In the genomic region with DNA sequence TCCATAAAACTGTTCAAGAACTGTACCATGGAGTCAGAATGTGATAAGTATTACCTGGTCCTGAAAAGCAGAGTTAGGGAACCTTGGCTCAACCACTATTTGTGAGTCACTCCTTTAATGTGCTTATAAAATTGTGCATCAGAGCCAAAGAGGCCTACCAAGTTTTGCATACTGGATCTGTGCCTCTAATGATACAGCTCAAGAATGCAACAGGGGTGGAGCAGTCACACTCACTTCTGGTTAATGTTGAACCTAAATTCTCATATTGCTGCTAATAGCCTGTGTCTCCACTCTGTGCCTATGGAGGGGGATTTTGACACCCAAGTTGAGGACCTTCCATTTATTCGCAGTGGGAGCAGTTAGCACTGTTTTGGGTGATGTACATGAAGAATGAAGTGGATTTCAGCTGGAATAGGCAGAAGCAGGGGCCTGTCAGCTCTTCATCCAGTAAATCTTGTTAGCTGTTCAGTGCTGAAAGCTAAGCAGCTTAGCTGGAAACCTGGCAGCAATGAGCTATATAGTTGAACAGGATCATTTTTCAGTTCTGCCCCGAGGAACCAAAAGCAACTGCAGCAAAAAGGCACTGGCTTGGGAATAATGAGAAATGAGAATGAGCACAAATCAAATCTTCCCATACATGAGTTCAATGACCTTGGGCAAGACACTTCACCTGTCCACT, we compare ENCODE assay signal across 15 cellular contexts. TPM values are rescaled to one million over a fixed set of nuclear protein-coding genes. Genes with fewer than 3 reads are reported as not detected.
DNase-seq lines count a peak whose midpoint lies in the region; ATAC-seq and TF ChIP-seq lines count a peak whose summit lies in the region.
"Had no signal": no experiment of that assay in that cellular context is flagged by ENCODE, and none has a peak within 500 bp of the region (broad histone marks: within the 10 kb centered on the region; RNA-seq: fewer than 3 reads in every experiment).

No MANE protein-coding gene starts in this region.

- H3K27me3 ChIP-seq in MG63 = no peaks in the 10 kb centered on the region
- no peaks in the 10 kb centered on the region for H3K27me3 ChIP-seq in left lung
- H3K27me3 ChIP-seq: uterus had no signal

- H3K9me3 ChIP-seq in MG63 (peaks cover 8% of the 10 kb centered on the region), left lung (peaks cover 0 to 3% of the 10 kb centered on the region in 2 donors)
- H3K9me3 ChIP-seq: uterus had no signal

- DNase-seq in AG08396 (ENCODE audit: low spot score) = peak; percentile 46
- peak; percentile 71 for DNase-seq in MG63
- peak; percentile 36 for DNase-seq in epithelial cell of esophagus (ENCODE audit: low read depth)
- DNase-seq in left lung = no peak
- no peak for DNase-seq in activated CD4-positive, alpha-beta memory T cell treated with anti-CD3 and anti-CD28 coated beads for 36 hours
- DNase-seq in islet precursor cell = no peak
- no peak for DNase-seq in T-cell
- DNase-seq: DMS79 treated with DMSO at 0.1 percent for 48 hours, hippocampal formation, NCI-H1092, nucleus accumbens, uterus had no signal

- ATAC-seq in left lung (peak; percentile 46), GM21447 (IDR thresholded peaks at IDR 0.05; ENCODE audit: unreplicated experiment) (no peak), T-cell (replicated peaks in 1 of 4) (no peak)

- H3K4me1 ChIP-seq in left lung = no peaks in the 10 kb centered on the region
- H3K4me1 ChIP-seq: uterus had no signal

- no peaks in the 10 kb centered on the region for H3K36me3 Mint-ChIP-seq in activated CD4-positive, alpha-beta memory T cell treated with anti-CD3 and anti-CD28 coated beads for 36 hours
- H3K36me3 Mint-ChIP-seq in T-cell = no peaks in the 10 kb centered on the region
- H3K36me3 Mint-ChIP-seq: memory B cell had no signal

- H3K4me3 ChIP-seq in MG63 = no peak overlapping the region
- H3K4me3 ChIP-seq in epithelial cell of esophagus (ENCODE audit: low read length) = no peak overlapping the region
- no peak overlapping the region for H3K4me3 ChIP-seq in left lung
- H3K4me3 ChIP-seq: uterus had no signal

- no peaks in the 10 kb centered on the region for H3K36me3 ChIP-seq in MG63
- H3K36me3 ChIP-seq in left lung = no peaks in the 10 kb centered on the region
- H3K36me3 ChIP-seq: uterus had no signal

- no peaks in the 10 kb centered on the region for H3K4me1 Mint-ChIP-seq in activated CD4-positive, alpha-beta memory T cell treated with anti-CD3 and anti-CD28 coated beads for 36 hours (ENCODE audit: low read depth)
- H3K4me1 Mint-ChIP-seq in T-cell = no peaks in the 10 kb centered on the region
- H3K4me1 Mint-ChIP-seq: memory B cell had no signal

- no peaks in the 10 kb centered on the region for H3K9me3 Mint-ChIP-seq in activated CD4-positive, alpha-beta memory T cell treated with anti-CD3 and anti-CD28 coated beads for 36 hours
- peaks cover 0 to under 1% (median under 1%) of the 10 kb centered on the region in 3 donors for H3K9me3 Mint-ChIP-seq in T-cell
- H3K9me3 Mint-ChIP-seq: memory B cell had no signal

- no peak overlapping the region for H3K4me3 Mint-ChIP-seq in activated CD4-positive, alpha-beta memory T cell treated with anti-CD3 and anti-CD28 coated beads for 36 hours
- no peak overlapping the region for H3K4me3 Mint-ChIP-seq in T-cell
- H3K4me3 Mint-ChIP-seq: memory B cell had no signal

- CTCF ChIA-PET in activated CD4-positive, alpha-beta memory T cell treated with anti-CD3 and anti-CD28 coated beads for 36 hours (lab: Charles Lee) = interaction anchor here (1.3 kb wide), 1 partner anchor 17 kb away, joined by 5 read pairs; no protein-coding TSS in a partner anchor
- CTCF ChIA-PET in T-cell (lab: Charles Lee) = interaction anchor here in 1 of 2 donors (0.6 kb wide), 1 partner anchor 17 kb away, joined by 3 read pairs; no protein-coding TSS in a partner anchor

- H3K27ac ChIP-seq in left lung = no peak overlapping the region
- H3K27ac ChIP-seq: uterus, VCaP had no signal

- POLR2A ChIA-PET in activated CD4-positive, alpha-beta memory T cell treated with anti-CD3 and anti-CD28 coated beads for 36 hours (lab: Charles Lee) = no interaction called here
- POLR2A ChIA-PET in T-cell (lab: Charles Lee) = no interaction called here

- intact Hi-C loops in left lung (cut with DNase I) = no loop called here
- intact Hi-C loops in activated CD4-positive, alpha-beta memory T cell treated with anti-CD3 and anti-CD28 coated beads for 36 hours (cut with micrococcal nuclease) = no loop called here

- H3K27me3 Mint-ChIP-seq in activated CD4-positive, alpha-beta memory T cell treated with anti-CD3 and anti-CD28 coated beads for 36 hours = peaks cover 2% of the 10 kb centered on the region
- H3K27me3 Mint-ChIP-seq in T-cell = peaks cover 2 to 12% of the 10 kb centered on the region in 2 donors

- H3K27ac Mint-ChIP-seq in activated CD4-positive, alpha-beta memory T cell treated with anti-CD3 and anti-CD28 coated beads for 36 hours = no peak overlapping the region
- no peak overlapping the region for H3K27ac Mint-ChIP-seq in T-cell
- H3K27ac Mint-ChIP-seq: memory B cell had no signal

- no peak for TF ChIP-seq CTCF in epithelial cell of esophagus (IDR thresholded peaks at IDR 0.05; ENCODE audit: insufficient read depth, low read depth, low read length, missing control alignments)
- TF ChIP-seq CTCF in left lung (IDR thresholded peaks at IDR 0.05) = no peak

RNA-seq across cellular contexts. Expression of a gene that starts 9.7 kb away (rescaled TPM):
- total RNA-seq in MG63 (2014; rRNA removed; shearing (Covaris generic); ENCODE audit: low replicate concordance) = 2.9 and 8.8 TPM in 2 replicates
- 1 to 10 TPM; 1.0 to 1.2 TPM for total RNA-seq in left lung
- not detected for total RNA-seq in activated CD4-positive, alpha-beta memory T cell treated with anti-CD3 and anti-CD28 coated beads for 36 hours
- total RNA-seq in T-cell = not detected

Comparison
In these comparisons a context has a peak if more than half of its experiments do, and no peak if none do; other contexts are left out.
1. DNase-seq: peak in AG08396 (single experiment), MG63 (single experiment) and epithelial cell of esophagus (single experiment); none in left lung (0 of 2), activated CD4-positive, alpha-beta memory T cell treated with anti-CD3 and anti-CD28 coated beads for 36 hours (single experiment), islet precursor cell (single experiment) and T-cell (0 of 34).